In the genomic region with DNA sequence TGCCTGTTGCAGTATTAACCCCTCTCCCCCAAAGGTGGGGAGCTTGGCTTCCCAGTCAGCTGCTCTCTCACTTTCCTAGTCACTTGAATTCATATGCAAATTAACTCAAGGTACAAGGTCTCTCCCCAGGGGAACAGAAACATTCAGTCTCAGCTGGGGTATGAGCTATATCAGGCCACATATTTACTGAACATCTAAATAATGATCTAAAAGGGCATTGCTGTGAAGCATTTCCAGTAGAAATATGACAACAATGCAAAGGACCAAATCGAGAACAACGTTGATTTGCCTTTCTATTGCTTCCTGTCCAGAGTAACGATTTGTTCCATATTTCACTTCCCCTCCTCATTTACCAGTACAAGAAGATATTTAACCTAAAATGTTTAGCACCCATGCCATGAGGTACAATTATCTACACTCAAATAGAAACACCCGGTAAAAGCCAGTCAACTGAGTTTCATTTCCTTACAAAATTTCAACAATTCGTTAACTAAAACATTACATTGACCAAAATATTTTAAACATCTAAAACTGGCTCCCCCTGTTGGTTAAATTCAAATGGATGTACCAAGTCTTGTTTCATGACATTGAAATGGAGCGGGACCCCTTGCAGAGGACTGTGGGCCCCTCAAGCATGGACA, we compare ENCODE assay signal across 9 cellular contexts. TPM values are rescaled to one million over a fixed set of nuclear protein-coding genes. Genes with fewer than 3 reads are reported as not detected.
DNase-seq lines count a peak whose midpoint lies in the region; ATAC-seq and TF ChIP-seq lines count a peak whose summit lies in the region.
"Had no signal": no experiment of that assay in that cellular context is flagged by ENCODE, and none has a peak within 500 bp of the region (broad histone marks: within the 10 kb centered on the region; RNA-seq: fewer than 3 reads in every experiment).

No MANE protein-coding gene starts in this region.

- H3K36me3 ChIP-seq in gastrocnemius medialis, result no peaks in the 10 kb centered on the region
- H3K36me3 ChIP-seq: neutrophil had no signal

- no peaks in the 10 kb centered on the region for H3K27me3 Mint-ChIP-seq in activated naive CD8-positive, alpha-beta T cell

- TF ChIP-seq CTCF in GM12864 (IDR thresholded peaks at IDR 0.05; ENCODE audit: low read depth, low read length, missing control alignments) (peak; percentile 29), GM20000 (IDR thresholded peaks at IDR 0.05; ENCODE audit: extremely low read depth, missing control alignments) (peak; percentile 14), gastrocnemius medialis (IDR thresholded peaks at IDR 0.05 in 4 of 5, conservative IDR thresholded peaks at IDR 0.05 in 1 of 5) (no peak)

- no peaks in the 10 kb centered on the region for H3K36me3 Mint-ChIP-seq in activated naive CD8-positive, alpha-beta T cell

- TF ChIP-seq POLR2A in gastrocnemius medialis (IDR thresholded peaks at IDR 0.05), result no peak

- intact Hi-C loops in gastrocnemius medialis (cut with DNase I; ENCODE audit: low total_unique reads), result no loop called here

- H3K9me3 ChIP-seq in gastrocnemius medialis, result no peaks in the 10 kb centered on the region
- H3K9me3 ChIP-seq: neutrophil had no signal

- no peaks in the 10 kb centered on the region for H3K27me3 ChIP-seq in gastrocnemius medialis
- H3K27me3 ChIP-seq: neutrophil had no signal

- peak overlapping the region; percentile 33 for H3K4me3 Mint-ChIP-seq in activated naive CD8-positive, alpha-beta T cell

- no peak overlapping the region for H3K27ac Mint-ChIP-seq in activated naive CD8-positive, alpha-beta T cell

- peak; percentile 86 for ATAC-seq in HG03457 (IDR thresholded peaks at IDR 0.05; ENCODE audit: unreplicated experiment)
- no peak for ATAC-seq in gastrocnemius medialis

- no peaks in the 10 kb centered on the region for H3K4me1 ChIP-seq in gastrocnemius medialis

- peaks cover 31% of the 10 kb centered on the region for H3K4me1 Mint-ChIP-seq in activated naive CD8-positive, alpha-beta T cell (ENCODE audit: low read depth)

- no peaks in the 10 kb centered on the region for H3K9me3 Mint-ChIP-seq in activated naive CD8-positive, alpha-beta T cell (ENCODE audit: low read depth)

- H3K27ac ChIP-seq in gastrocnemius medialis, result no peak overlapping the region
- H3K27ac ChIP-seq: neutrophil had no signal

- DNase-seq in GM12864 (ENCODE audit: low read depth) (peak; percentile 74), GM20000 (ENCODE audit: low spot score) (peak; percentile 72), renal cortical epithelial cell (ENCODE audit: low read depth) (peak; percentile 6), Kasumi-1 (lab: John Stamatoyannopoulos, UW) (no peak), NCI-H774 (lab: John Stamatoyannopoulos, UW) (no peak), gastrocnemius medialis (no peak)

- H3K4me3 ChIP-seq in GM12864 (ENCODE audit: low read depth, low read length), result no peak overlapping the region
- no peak overlapping the region for H3K4me3 ChIP-seq in gastrocnemius medialis

- in situ Hi-C loops in gastrocnemius medialis (cut with MboI; ENCODE audit: low sequenced_read_pairs in 4 of 4), result no loop called here

RNA-seq across cellular contexts. Expression of a gene that starts 36.5 kb away (rescaled TPM):
- total RNA-seq in renal cortical epithelial cell, result under 0.01 TPM in 1 of 2 replicates, not detected in the other
- total RNA-seq in gastrocnemius medialis, result under 1 TPM; 0.15 to 0.31 (median 0.30) TPM

RNA-seq across cellular contexts. Expression of a gene that starts 43.4 kb away (rescaled TPM):
- total RNA-seq in renal cortical epithelial cell, result 78.5 and 122 TPM in 2 replicates
- total RNA-seq in gastrocnemius medialis, result 100 to 1,000 TPM; 118 to 301 (median 222) TPM

Comparison
In these comparisons a context has a peak if more than half of its experiments do, and no peak if none do; other contexts are left out.
1. DNase-seq: peak in GM12864 (single experiment), GM20000 (single experiment) and renal cortical epithelial cell (single experiment); none in Kasumi-1 (0 of 2), NCI-H774 (single experiment) and gastrocnemius medialis (0 of 2).
2. CTCF ChIP-seq: peak in GM12864 (single experiment) and GM20000 (single experiment); none in gastrocnemius medialis (0 of 5).